ENCODE assay signal across 9 cellular contexts in the genomic region with DNA sequence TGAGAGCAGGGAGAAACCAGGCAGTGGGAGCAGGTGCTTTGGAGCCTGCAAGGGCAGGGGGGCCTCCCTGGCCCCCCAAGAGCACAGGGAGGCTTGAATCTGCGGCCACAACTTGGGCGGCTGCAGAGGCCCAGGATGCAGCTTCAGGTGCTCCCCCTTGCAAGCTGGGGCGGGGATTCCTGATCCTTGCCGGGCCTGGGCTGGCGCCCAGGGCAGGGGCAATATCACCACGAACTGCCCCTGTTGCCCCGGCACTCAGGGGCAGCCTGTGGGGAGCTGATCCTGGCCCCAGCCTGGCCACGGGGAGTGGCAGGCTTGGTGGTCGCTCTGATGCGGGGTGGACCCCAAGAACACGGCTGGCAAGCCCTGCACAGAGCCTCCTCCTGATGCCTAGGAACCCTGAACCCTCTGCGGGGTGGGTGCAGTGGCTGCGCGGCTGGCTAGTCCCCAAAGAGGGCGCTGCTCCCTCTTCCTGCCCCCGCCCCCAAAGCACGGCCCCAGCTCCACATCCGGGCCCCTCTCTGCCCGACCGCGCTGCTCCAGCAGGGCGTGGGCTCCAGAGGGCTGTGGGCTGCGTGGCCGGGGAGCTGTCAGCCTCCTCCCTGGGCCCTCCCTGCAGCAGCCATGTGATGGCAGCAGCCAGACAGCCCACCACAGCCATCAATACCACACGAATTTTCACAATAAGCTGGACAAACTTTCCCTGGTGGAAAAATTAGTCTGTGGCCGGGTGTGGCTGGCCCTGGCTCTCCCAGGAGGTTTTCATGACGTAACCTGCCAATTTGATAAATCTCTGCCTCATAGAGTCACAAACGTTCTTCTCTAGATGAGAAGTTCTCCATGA. TPM values are rescaled to one million over a fixed set of nuclear protein-coding genes. Genes with fewer than 3 reads are reported as not detected.
DNase-seq lines count a peak whose midpoint lies in the region; ATAC-seq and TF ChIP-seq lines count a peak whose summit lies in the region.
"Had no signal": no experiment of that assay in that cellular context is flagged by ENCODE, and none has a peak within 500 bp of the region (broad histone marks: within the 10 kb centered on the region; RNA-seq: fewer than 3 reads in every experiment).

No MANE protein-coding gene starts in this region.

- peak in 1 of 2 donors; percentile 36 for DNase-seq in activated naive CD4-positive, alpha-beta T cell treated with anti-CD3 and anti-CD28 coated beads, Interleukin-2, amount 50 U/mL, for 72 hours (ENCODE audit: low spot score in 2 of 2)
- peak; percentile 42 for DNase-seq in progenitor cell of endocrine pancreas (ENCODE audit: low spot score, unreplicated experiment)
- no peak for DNase-seq in mesothelial cell of epicardium (ENCODE audit: low spot score in 2 of 2, unreplicated experiment in 2 of 2)
- no peak for DNase-seq in NCI-H345 treated with DMSO at 0.1 percent for 48 hours (lab: John Stamatoyannopoulos, UW; ENCODE audit: unreplicated experiment)
- DNase-seq in retina = no peak

- no peaks in the 10 kb centered on the region for H3K9me3 Mint-ChIP-seq in activated naive CD4-positive, alpha-beta T cell treated with anti-CD3 and anti-CD28 coated beads, Interleukin-2, amount 50 U/mL, for 72 hours
- H3K9me3 Mint-ChIP-seq in progenitor cell of endocrine pancreas (ENCODE audit: low read depth) (peaks cover 5% of the 10 kb centered on the region), mesothelial cell of epicardium (peaks cover 5% of the 10 kb centered on the region)

- no peaks in the 10 kb centered on the region for H3K36me3 Mint-ChIP-seq in activated naive CD4-positive, alpha-beta T cell treated with anti-CD3 and anti-CD28 coated beads, Interleukin-2, amount 50 U/mL, for 72 hours
- H3K36me3 Mint-ChIP-seq in progenitor cell of endocrine pancreas (ENCODE audit: insufficient read depth) (no peaks in the 10 kb centered on the region), mesothelial cell of epicardium (no peaks in the 10 kb centered on the region)

- peaks cover 7% of the 10 kb centered on the region for H3K27me3 Mint-ChIP-seq in progenitor cell of endocrine pancreas
- H3K27me3 Mint-ChIP-seq in mesothelial cell of epicardium (ENCODE audit: low read depth) = peaks cover 12% of the 10 kb centered on the region

- no peak overlapping the region for H3K27ac Mint-ChIP-seq in activated naive CD4-positive, alpha-beta T cell treated with anti-CD3 and anti-CD28 coated beads, Interleukin-2, amount 50 U/mL, for 72 hours
- no peak overlapping the region for H3K27ac Mint-ChIP-seq in progenitor cell of endocrine pancreas
- H3K27ac Mint-ChIP-seq in mesothelial cell of epicardium = no peak overlapping the region

- no peaks in the 10 kb centered on the region for H3K4me1 Mint-ChIP-seq in progenitor cell of endocrine pancreas (ENCODE audit: low read depth)
- no peaks in the 10 kb centered on the region for H3K4me1 Mint-ChIP-seq in mesothelial cell of epicardium

- ATAC-seq in GM19328 (IDR thresholded peaks at IDR 0.05; ENCODE audit: unreplicated experiment) (peak; percentile 53), SK-N-SH treated with all-trans-retinoic acid at 6 μM for 48 hours (peak; percentile 70), HG02852 (IDR thresholded peaks at IDR 0.05; ENCODE audit: unreplicated experiment) (no peak)
- ATAC-seq in activated naive CD4-positive, alpha-beta T cell treated with anti-CD3 and anti-CD28 coated beads, Interleukin-2, amount 50 U/mL, for 72 hours = peak; percentile 80 to 88

- H3K4me3 Mint-ChIP-seq in progenitor cell of endocrine pancreas (ENCODE audit: low read depth) = no peak overlapping the region
- no peak overlapping the region for H3K4me3 Mint-ChIP-seq in mesothelial cell of epicardium

- peak; percentile 57 for TF ChIP-seq CTCF in progenitor cell of endocrine pancreas (IDR thresholded peaks at IDR 0.05; ENCODE audit: unreplicated experiment)
- no peak for TF ChIP-seq CTCF in mesothelial cell of epicardium (IDR thresholded peaks at IDR 0.05; ENCODE audit: unreplicated experiment)

TF ChIP-seq in SK-N-SH treated with all-trans-retinoic acid at 6 μM for 48 hours, 23 proteins besides CTCF, POLR2A, EP300 and RAD21 (continues in another document):
- TF ChIP-seq ZNF565 (CRISPR knock-in tag; conservative IDR thresholded peaks at IDR 0.05; ENCODE audit: low read depth) = no peak
- no peak for TF ChIP-seq ZNF8 (CRISPR knock-in tag; IDR thresholded peaks at IDR 0.05)
- TF ChIP-seq, protein P1, sequence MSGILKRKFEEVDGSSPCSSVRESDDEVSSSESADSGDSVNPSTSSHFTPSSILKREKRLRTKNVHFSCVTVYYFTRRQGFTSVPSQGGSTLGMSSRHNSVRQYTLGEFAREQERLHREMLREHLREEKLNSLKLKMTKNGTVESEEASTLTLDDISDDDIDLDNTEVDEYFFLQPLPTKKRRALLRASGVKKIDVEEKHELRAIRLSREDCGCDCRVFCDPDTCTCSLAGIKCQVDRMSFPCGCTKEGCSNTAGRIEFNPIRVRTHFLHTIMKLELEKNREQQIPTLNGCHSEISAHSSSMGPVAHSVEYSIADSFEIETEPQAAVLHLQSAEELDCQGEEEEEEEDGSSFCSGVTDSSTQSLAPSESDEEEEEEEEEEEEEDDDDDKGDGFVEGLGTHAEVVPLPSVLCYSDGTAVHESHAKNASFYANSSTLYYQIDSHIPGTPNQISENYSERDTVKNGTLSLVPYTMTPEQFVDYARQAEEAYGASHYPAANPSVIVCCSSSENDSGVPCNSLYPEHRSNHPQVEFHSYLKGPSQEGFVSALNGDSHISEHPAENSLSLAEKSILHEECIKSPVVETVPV (CRISPR knock-in tag; IDR thresholded peaks at IDR 0.05) = no peak
- TF ChIP-seq OSR1 (CRISPR knock-in tag; IDR thresholded peaks at IDR 0.05) = no peak
- no peak for TF ChIP-seq CSDC2 (CRISPR knock-in tag; IDR thresholded peaks at IDR 0.05)
- TF ChIP-seq, protein P2, sequence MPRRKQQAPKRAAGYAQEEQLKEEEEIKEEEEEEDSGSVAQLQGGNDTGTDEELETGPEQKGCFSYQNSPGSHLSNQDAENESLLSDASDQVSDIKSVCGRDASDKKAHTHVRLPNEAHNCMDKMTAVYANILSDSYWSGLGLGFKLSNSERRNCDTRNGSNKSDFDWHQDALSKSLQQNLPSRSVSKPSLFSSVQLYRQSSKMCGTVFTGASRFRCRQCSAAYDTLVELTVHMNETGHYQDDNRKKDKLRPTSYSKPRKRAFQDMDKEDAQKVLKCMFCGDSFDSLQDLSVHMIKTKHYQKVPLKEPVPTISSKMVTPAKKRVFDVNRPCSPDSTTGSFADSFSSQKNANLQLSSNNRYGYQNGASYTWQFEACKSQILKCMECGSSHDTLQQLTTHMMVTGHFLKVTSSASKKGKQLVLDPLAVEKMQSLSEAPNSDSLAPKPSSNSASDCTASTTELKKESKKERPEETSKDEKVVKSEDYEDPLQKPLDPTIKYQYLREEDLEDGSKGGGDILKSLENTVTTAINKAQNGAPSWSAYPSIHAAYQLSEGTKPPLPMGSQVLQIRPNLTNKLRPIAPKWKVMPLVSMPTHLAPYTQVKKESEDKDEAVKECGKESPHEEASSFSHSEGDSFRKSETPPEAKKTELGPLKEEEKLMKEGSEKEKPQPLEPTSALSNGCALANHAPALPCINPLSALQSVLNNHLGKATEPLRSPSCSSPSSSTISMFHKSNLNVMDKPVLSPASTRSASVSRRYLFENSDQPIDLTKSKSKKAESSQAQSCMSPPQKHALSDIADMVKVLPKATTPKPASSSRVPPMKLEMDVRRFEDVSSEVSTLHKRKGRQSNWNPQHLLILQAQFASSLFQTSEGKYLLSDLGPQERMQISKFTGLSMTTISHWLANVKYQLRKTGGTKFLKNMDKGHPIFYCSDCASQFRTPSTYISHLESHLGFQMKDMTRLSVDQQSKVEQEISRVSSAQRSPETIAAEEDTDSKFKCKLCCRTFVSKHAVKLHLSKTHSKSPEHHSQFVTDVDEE (CRISPR knock-in tag; IDR thresholded peaks at IDR 0.05) = no peak
- no peak for TF ChIP-seq TCF4 (CRISPR knock-in tag; IDR thresholded peaks at IDR 0.05; ENCODE audit: borderline replicate concordance)
- TF ChIP-seq BACH2 (CRISPR knock-in tag; IDR thresholded peaks at IDR 0.05; ENCODE audit: borderline replicate concordance) = no peak
- no peak for TF ChIP-seq GLIS3 (CRISPR knock-in tag; IDR thresholded peaks at IDR 0.05)
- TF ChIP-seq ESRRG (CRISPR knock-in tag; IDR thresholded peaks at IDR 0.05) = no peak
- no peak for TF ChIP-seq SNAI2 (CRISPR knock-in tag; IDR thresholded peaks at IDR 0.05)
- TF ChIP-seq ZNF70 (CRISPR knock-in tag; IDR thresholded peaks at IDR 0.05) = no peak
- no peak for TF ChIP-seq TOX (CRISPR knock-in tag; IDR thresholded peaks at IDR 0.05; ENCODE audit: borderline replicate concordance)
- TF ChIP-seq RARB (CRISPR knock-in tag; IDR thresholded peaks at IDR 0.05) = no peak
- TF ChIP-seq ARNTL (CRISPR knock-in tag; IDR thresholded peaks at IDR 0.05; ENCODE audit: borderline replicate concordance, low read depth) = no peak
- TF ChIP-seq POU6F1 (CRISPR knock-in tag; IDR thresholded peaks at IDR 0.05; ENCODE audit: borderline replicate concordance, low read depth) = no peak
- TF ChIP-seq ISL1 (CRISPR knock-in tag; IDR thresholded peaks at IDR 0.05) = no peak
- TF ChIP-seq PPARA (CRISPR knock-in tag; IDR thresholded peaks at IDR 0.05; ENCODE audit: borderline replicate concordance) = no peak
- TF ChIP-seq ZFP3 (CRISPR knock-in tag; IDR thresholded peaks at IDR 0.05) = no peak

RNA-seq across cellular contexts. Expression of gene TNFSF9, which starts 21.0 kb away (rescaled TPM):
- 1 to 10 TPM in 1 of 2 donors, under 1 TPM in 1; 0.43 to 3.4 TPM for total RNA-seq in activated naive CD4-positive, alpha-beta T cell treated with anti-CD3 and anti-CD28 coated beads, Interleukin-2, amount 50 U/mL, for 72 hours
- total RNA-seq in progenitor cell of endocrine pancreas (0.53 TPM in 1 of 2 replicates, not detected in the other), mesothelial cell of epicardium (0.76 to 1.5 TPM (median 1.1 TPM) in 3 replicates)

RNA-seq across cellular contexts. Expression of gene CD70, which starts 39.1 kb away (rescaled TPM):
- total RNA-seq in activated naive CD4-positive, alpha-beta T cell treated with anti-CD3 and anti-CD28 coated beads, Interleukin-2, amount 50 U/mL, for 72 hours = 1 to 10 TPM; 4.8 to 8.4 TPM
- not detected in 2 replicates for total RNA-seq in progenitor cell of endocrine pancreas
- not detected in 3 replicates for total RNA-seq in mesothelial cell of epicardium

RNA-seq across cellular contexts. Expression of gene TUBB4A, which starts 49.7 kb away (rescaled TPM):
- total RNA-seq in activated naive CD4-positive, alpha-beta T cell treated with anti-CD3 and anti-CD28 coated beads, Interleukin-2, amount 50 U/mL, for 72 hours = 1 to 10 TPM; 2.6 to 9.4 TPM
- total RNA-seq in progenitor cell of endocrine pancreas = 41.7 and 43.4 TPM in 2 replicates
- 10.5 to 13.5 TPM (median 13.0 TPM) in 3 replicates for total RNA-seq in mesothelial cell of epicardium
- total RNA-seq: RPMI7951 had no signal
